Comparison of ENCODE assay signal across 9 cellular contexts in genomic region chr3:49553320-49553689, GRCh38.
DNase-seq lines count a peak whose midpoint lies in the region; ATAC-seq and TF ChIP-seq lines count a peak whose summit lies in the region.
"Had no signal": no experiment of that assay in that cellular context is flagged by ENCODE, and none has a peak within 500 bp of the region (broad histone marks: within the 10 kb centered on the region; RNA-seq: fewer than 3 reads in every experiment).

No MANE protein-coding gene starts in this region.

- TF ChIP-seq CTCF in VCaP (conservative IDR thresholded peaks at IDR 0.05) = no peak

- H3K4me1 Mint-ChIP-seq in activated T-cell treated with anti-CD3 and anti-CD28 coated beads, Interleukin-2, amount 50 U/mL, for 24 hours (ENCODE audit: low read depth) = peaks cover 17% of the 10 kb centered on the region

- peaks cover 52% of the 10 kb centered on the region for H3K27me3 Mint-ChIP-seq in activated T-cell treated with anti-CD3 and anti-CD28 coated beads, Interleukin-2, amount 50 U/mL, for 24 hours

- peak overlapping the region; percentile 86 for H3K4me3 Mint-ChIP-seq in activated T-cell treated with anti-CD3 and anti-CD28 coated beads, Interleukin-2, amount 50 U/mL, for 24 hours

- no peaks in the 10 kb centered on the region for H3K9me3 Mint-ChIP-seq in activated T-cell treated with anti-CD3 and anti-CD28 coated beads, Interleukin-2, amount 50 U/mL, for 24 hours

- no peak for ATAC-seq in HG03432 (IDR thresholded peaks at IDR 0.05; ENCODE audit: unreplicated experiment)

- H3K27ac Mint-ChIP-seq in activated T-cell treated with anti-CD3 and anti-CD28 coated beads, Interleukin-2, amount 50 U/mL, for 24 hours = no peak overlapping the region

- H3K4me1 ChIP-seq in iPS DF 6.9 (ENCODE audit: control insufficient read depth, insufficient read depth, low read length) (peaks cover 4% of the 10 kb centered on the region), stomach smooth muscle (ENCODE audit: control insufficient read depth, insufficient read depth, low read length) (peaks cover 19% of the 10 kb centered on the region)

- H3K27ac ChIP-seq in VCaP (peak overlapping the region; percentile 90), iPS DF 6.9 (ENCODE audit: low read length) (no peak overlapping the region), stomach smooth muscle (ENCODE audit: low read length) (no peak overlapping the region)

- no peaks in the 10 kb centered on the region for H3K27me3 ChIP-seq in iPS DF 6.9 (ENCODE audit: control insufficient read depth, insufficient read depth, low read length)
- peaks cover 0 to under 1% of the 10 kb centered on the region in 2 donors for H3K27me3 ChIP-seq in stomach smooth muscle (ENCODE audit: control insufficient read depth in 1 of 2, insufficient read depth in 2 of 2, low read length in 2 of 2)

- no peak for DNase-seq in activated T-cell treated with anti-CD3 and anti-CD28 coated beads, Interleukin-2, amount 50 U/mL, for 24 hours
- no peak for DNase-seq in activated T-cell treated with anti-CD3 and anti-CD28 coated beads, Interleukin-2, amount 50 U/mL, for 1 hour
- DNase-seq in iPS DF 6.9 (ENCODE audit: low read depth, low spot score) (no peak), NCI-H146 treated with DMSO at 0.1 percent for 48 hours (lab: John Stamatoyannopoulos, UW; ENCODE audit: unreplicated experiment) (no peak), NCI-H526 treated with DMSO at 0.1 percent for 48 hours (lab: John Stamatoyannopoulos, UW) (no peak)
- DNase-seq: NCI-H1092 treated with DMSO at 0.1 percent for 48 hours had no signal

- peak overlapping the region; percentile 61; the same call in 1 of the 2 replicates for H3K4me3 ChIP-seq in iPS DF 6.9 (ENCODE audit: low read length)
- peak overlapping the region; percentile 81 to 87 for H3K4me3 ChIP-seq in stomach smooth muscle (ENCODE audit: low read length in 2 of 2)

- peak overlapping the region; percentile 73 to 80 for H3K9ac ChIP-seq in stomach smooth muscle (ENCODE audit: low read length in 2 of 2)

- no CpG with 5 or more reads among the region's 9 CpGs for WGBS in iPS DF 6.9 (ENCODE audit: insufficient coverage, insufficient read length)

- no peaks in the 10 kb centered on the region for H3K36me3 Mint-ChIP-seq in activated T-cell treated with anti-CD3 and anti-CD28 coated beads, Interleukin-2, amount 50 U/mL, for 24 hours (ENCODE audit: low read depth)

- H3K9me3 ChIP-seq in iPS DF 6.9 (ENCODE audit: control insufficient read depth, insufficient read depth, low read length) (no peaks in the 10 kb centered on the region), stomach smooth muscle (ENCODE audit: control insufficient read depth in 2 of 2, low read length in 2 of 2) (no peaks in the 10 kb centered on the region)

- H3K36me3 ChIP-seq in iPS DF 6.9 (ENCODE audit: control insufficient read depth, insufficient read depth, low read length) (no peaks in the 10 kb centered on the region), stomach smooth muscle (ENCODE audit: control insufficient read depth in 2 of 2, insufficient read depth in 2 of 2, low read length in 2 of 2) (no peaks in the 10 kb centered on the region)
